ENCODE assay signal across 10 cellular contexts in genomic region chr11:102446606-102447005, GRCh38. TPM values are rescaled to one million over a fixed set of nuclear protein-coding genes. Genes with fewer than 3 reads are reported as not detected.
DNase-seq lines count a peak whose midpoint lies in the region; ATAC-seq, FAIRE-seq and TF ChIP-seq lines count a peak whose summit lies in the region.
"Had no signal": no experiment of that assay in that cellular context is flagged by ENCODE, and none has a peak within 500 bp of the region (broad histone marks: within the 10 kb centered on the region; RNA-seq: fewer than 3 reads in every experiment).

No MANE protein-coding gene starts in this region.

- H3K27me3 ChIP-seq in CD8-positive, alpha-beta T cell (ENCODE audit: insufficient read depth, low read length) = no peaks in the 10 kb centered on the region
- H3K27me3 ChIP-seq in Loucy (ENCODE audit: insufficient read depth, low read length, poor library complexity, severe bottlenecking) (no peaks in the 10 kb centered on the region), GM12878 (replicated peaks in 1 of 2; ENCODE audit: control insufficient read depth in 2 of 2, insufficient read depth in 2 of 2, low read length in 1 of 2) (no peaks in the 10 kb centered on the region), mesenchymal stem cell (ENCODE audit: control insufficient read depth in 1 of 2, insufficient read depth in 1 of 2, low read length in 2 of 2) (no peaks in the 10 kb centered on the region), small intestine (ENCODE audit: control insufficient read depth in 2 of 2, insufficient read depth in 2 of 2, low read length in 2 of 2) (no peaks in the 10 kb centered on the region)
- H3K27me3 ChIP-seq: Peyer's patch had no signal

- no peak for TF ChIP-seq RAD21 in GM12878 (IDR thresholded peaks at IDR 0.05; ENCODE audit: insufficient read depth, low read depth, low read length)

- H3K36me3 Mint-ChIP-seq in CD8-positive, alpha-beta T cell = peaks cover 75% of the 10 kb centered on the region

- peaks cover 99% of the 10 kb centered on the region for H3K79me2 ChIP-seq in Loucy (ENCODE audit: insufficient read depth, low read length)
- H3K79me2 ChIP-seq in GM12878 (ENCODE audit: control insufficient read depth, insufficient read depth, low read length) = peaks cover 70% of the 10 kb centered on the region

- no peaks in the 10 kb centered on the region for H3K9me3 ChIP-seq in CD8-positive, alpha-beta T cell (ENCODE audit: low read length)
- H3K9me3 ChIP-seq in Loucy (ENCODE audit: insufficient read depth, low read depth, low read length) = no peaks in the 10 kb centered on the region
- H3K9me3 ChIP-seq in GM12878 (replicated peaks; ENCODE audit: control insufficient read depth, insufficient read depth, low read length) = peaks cover 2% of the 10 kb centered on the region
- no peaks in the 10 kb centered on the region for H3K9me3 ChIP-seq in mesenchymal stem cell (ENCODE audit: control insufficient read depth, low read length)
- H3K9me3 ChIP-seq in small intestine (ENCODE audit: control insufficient read depth, low read depth) = no peaks in the 10 kb centered on the region
- H3K9me3 ChIP-seq: Peyer's patch had no signal

- no peak overlapping the region for H2AFZ ChIP-seq in Loucy (ENCODE audit: low read length)
- H2AFZ ChIP-seq in GM12878 (ENCODE audit: control insufficient read depth, low read depth, low read length) = no peak overlapping the region
- H2AFZ ChIP-seq in mesenchymal stem cell (ENCODE audit: low read depth, low read length) = no peak overlapping the region

- peak overlapping the region; percentile 96 for H3K4me2 ChIP-seq in Loucy (ENCODE audit: low read depth, low read length, poor library complexity, severe bottlenecking)
- peak overlapping the region; percentile 20; the same call in 1 of the 2 replicates for H3K4me2 ChIP-seq in GM12878 (ENCODE audit: control insufficient read depth, insufficient read depth)
- no peak overlapping the region for H3K4me2 ChIP-seq in mesenchymal stem cell (ENCODE audit: low read length, poor library complexity, severe bottlenecking)

- SMC1A ChIA-PET in GM12878 (lab: Charles Lee; ENCODE audit: uncharacterized antibody, unreplicated experiment) = interaction anchor here (0.8 to 3.0 kb wide), 13 partner anchors 12 to 167 kb away, joined by 3 to 25 read pairs (median 5); no protein-coding TSS in a partner anchor

- no peak overlapping the region for H3K27ac ChIP-seq in CD8-positive, alpha-beta T cell (ENCODE audit: low read depth, low read length)
- no peak overlapping the region for H3K27ac ChIP-seq in GM12878 (ENCODE audit: control insufficient read depth, insufficient read depth)
- peak overlapping the region; percentile 92 for H3K27ac ChIP-seq in mesenchymal stem cell (ENCODE audit: low read length, poor library complexity, severe bottlenecking)
- no peak overlapping the region for H3K27ac ChIP-seq in small intestine (ENCODE audit: low read depth in 1 of 2, low read length in 1 of 2)
- H3K27ac ChIP-seq: coronary artery, Peyer's patch had no signal

- H3K4me3 ChIP-seq in CD8-positive, alpha-beta T cell (ENCODE audit: low read depth, low read length) = no peak overlapping the region
- H3K4me3 ChIP-seq in Loucy (ENCODE audit: low read length, poor library complexity, severe bottlenecking) (peak overlapping the region; percentile 96), GM12878 (no peak overlapping the region), mesenchymal stem cell (ENCODE audit: insufficient read depth in 1 of 2, low read depth in 1 of 2, low read length in 2 of 2) (no peak overlapping the region), small intestine (ENCODE audit: low read depth in 1 of 2, low read length in 2 of 2) (no peak overlapping the region)
- H3K4me3 ChIP-seq: coronary artery, Peyer's patch had no signal

- CTCF ChIA-PET in CD8-positive, alpha-beta T cell (lab: Charles Lee) = interaction anchor here (1.2 to 4.0 kb wide), 3 partner anchors 49 to 57 kb away, joined by 4 to 11 read pairs (median 5); no protein-coding TSS in a partner anchor
- CTCF ChIA-PET in GM12878 (lab: Yijun Ruan, JAX) = interaction anchor here (0.9 to 7.4 kb wide), 9 partner anchors 14 to 167 kb away, joined by 3 to 95 read pairs (median 6); no protein-coding TSS in a partner anchor

- H4K8ac ChIP-seq in mesenchymal stem cell (ENCODE audit: low read length) = no peak overlapping the region

- FAIRE-seq in GM12878 (lab: Jason Lieb, UNC) (no peak), small intestine (lab: Jason Lieb, UNC) (no peak)

- no peak overlapping the region for H2BK15ac ChIP-seq in mesenchymal stem cell (ENCODE audit: low read depth, poor library complexity, severe bottlenecking)

- H2BK120ac ChIP-seq in mesenchymal stem cell (ENCODE audit: low read depth, low read length) = no peak overlapping the region

- in situ Hi-C loops in GM12878 (cut with MboI) = no loop called here

- no peaks in the 10 kb centered on the region for H3K9me2 ChIP-seq in Loucy (replicated peaks; ENCODE audit: low read depth, low read length)

- peaks cover 6% of the 10 kb centered on the region for H3K9me3 Mint-ChIP-seq in CD8-positive, alpha-beta T cell

- no peak for TF ChIP-seq POLR2A in GM12878 (IDR thresholded peaks at IDR 0.05; ENCODE audit: low read depth, low read length)

- BruUV-seq in GM12878 (replicated peaks; lab: Mats Ljungman, UMichigan) = no TSS peak

- H3K79me1 ChIP-seq in mesenchymal stem cell (replicated peaks; ENCODE audit: low read length, poor library complexity, severe bottlenecking) = peaks cover 4% of the 10 kb centered on the region

- peaks cover 49% of the 10 kb centered on the region for H3K4me1 ChIP-seq in CD8-positive, alpha-beta T cell (ENCODE audit: insufficient read depth, low read length)
- peaks cover 59% of the 10 kb centered on the region for H3K4me1 ChIP-seq in Loucy (ENCODE audit: insufficient read depth, low read length, poor library complexity, severe bottlenecking)
- H3K4me1 ChIP-seq in GM12878 (ENCODE audit: control insufficient read depth, insufficient read depth, low read length) = 0 out of 2 replicates have a peak, but pooled peaks cover 6% of the 10 kb centered on the region
- peaks cover 2% of the 10 kb centered on the region for H3K4me1 ChIP-seq in mesenchymal stem cell (ENCODE audit: control insufficient read depth, insufficient read depth, low read depth, low read length)
- H3K4me1 ChIP-seq in small intestine (ENCODE audit: control insufficient read depth in 2 of 2, insufficient read depth in 1 of 2, low read depth in 1 of 2, low read length in 1 of 2) = peaks cover 3 to 8% of the 10 kb centered on the region in 2 donors

- H3K36me3 ChIP-seq in CD8-positive, alpha-beta T cell (ENCODE audit: insufficient read depth, low read length) = peaks cover 24% of the 10 kb centered on the region
- peaks cover 47% of the 10 kb centered on the region for H3K36me3 ChIP-seq in Loucy (ENCODE audit: insufficient read depth, low read length)
- H3K36me3 ChIP-seq in GM12878 (ENCODE audit: control insufficient read depth in 2 of 2, insufficient read depth in 2 of 2, low read length in 1 of 2) = peaks cover 0 to 19% of the 10 kb centered on the region in 2 experiments
- peaks cover 0 to 6% of the 10 kb centered on the region in 2 experiments for H3K36me3 ChIP-seq in mesenchymal stem cell (ENCODE audit: control insufficient read depth in 1 of 2, insufficient read depth in 2 of 2, low read depth in 1 of 2, low read length in 2 of 2)
- no peaks in the 10 kb centered on the region for H3K36me3 ChIP-seq in small intestine (ENCODE audit: control insufficient read depth in 2 of 2, insufficient read depth in 2 of 2, low read length in 2 of 2)

- H3K27ac Mint-ChIP-seq in CD8-positive, alpha-beta T cell = peak overlapping the region; percentile 83

- no peak overlapping the region for H4K91ac ChIP-seq in mesenchymal stem cell (ENCODE audit: low read length)

- H3K4ac ChIP-seq in mesenchymal stem cell (ENCODE audit: low read depth in 1 of 2, low read length in 2 of 2) = no peak overlapping the region

- H3K27me3 Mint-ChIP-seq in CD8-positive, alpha-beta T cell (ENCODE audit: low read depth) = no peaks in the 10 kb centered on the region

- POLR2A ChIA-PET in CD8-positive, alpha-beta T cell (lab: Charles Lee) = interaction anchor here (1.6 kb wide), 1 partner anchor 34 kb away, joined by 4 read pairs; no protein-coding TSS in a partner anchor
- POLR2A ChIA-PET in GM12878 (lab: Charles Lee) = interaction anchor here (1.3 to 1.7 kb wide), 2 partner anchors 30 to 130 kb away, joined by 3 to 5 read pairs; partner anchors contain the start of gene BIRC3

- H3F3A ChIP-seq in Loucy (ENCODE audit: low read depth) = no peaks in the 10 kb centered on the region

- no peak overlapping the region for H2BK12ac ChIP-seq in mesenchymal stem cell (ENCODE audit: low read length in 2 of 2)

- H4K20me1 ChIP-seq in Loucy (ENCODE audit: insufficient read depth, low read length, poor library complexity, severe bottlenecking) (peaks cover 76% of the 10 kb centered on the region), GM12878 (ENCODE audit: control insufficient read depth, insufficient read depth) (no peaks in the 10 kb centered on the region)

- intact Hi-C loops in CD8-positive, alpha-beta T cell (cut with DNase I, micrococcal nuclease) = loop anchor here in 1 of 2 experiments (1.0 kb wide), 1 partner anchor 8 kb away; no protein-coding TSS in a partner anchor
- intact Hi-C loops in GM12878 (cut with micrococcal nuclease; ENCODE audit: unreplicated experiment) = loop anchor here (2.0 to 5.0 kb wide), 2 partner anchors 16 to 166 kb away; no protein-coding TSS in a partner anchor

- ATAC-seq in CD8-positive, alpha-beta T cell = no peak
- ATAC-seq in GM12878 = no peak

- H3K4me3 Mint-ChIP-seq in CD8-positive, alpha-beta T cell = no peak overlapping the region

- no peak overlapping the region for H3K23ac ChIP-seq in mesenchymal stem cell (ENCODE audit: low read length in 2 of 2)

- H2BK5ac ChIP-seq in mesenchymal stem cell (ENCODE audit: low read depth, low read length, poor library complexity, severe bottlenecking) = no peak overlapping the region

- H3K9ac ChIP-seq in Loucy (ENCODE audit: low read depth, low read length, poor library complexity, severe bottlenecking) (peak overlapping the region; percentile 22), GM12878 (ENCODE audit: control insufficient read depth, insufficient read depth, low read length) (no peak overlapping the region), mesenchymal stem cell (ENCODE audit: low read length) (no peak overlapping the region)

- RAD21 ChIA-PET in GM12878 (lab: Charles Lee; ENCODE audit: unreplicated experiment) = interaction anchor here (1.2 to 1.7 kb wide), 6 partner anchors 16 to 167 kb away, joined by 3 to 11 read pairs (median 4); no protein-coding TSS in a partner anchor

- no peak for TF ChIP-seq EP300 in GM12878 (IDR thresholded peaks at IDR 0.05; ENCODE audit: borderline replicate concordance in 1 of 2, control insufficient read depth in 1 of 2, low read depth in 2 of 2, low read length in 2 of 2)

- no peak for TF ChIP-seq CTCF in CD8-positive, alpha-beta T cell (IDR thresholded peaks at IDR 0.05)
- TF ChIP-seq CTCF in Loucy (conservative IDR thresholded peaks at IDR 0.05; ENCODE audit: low read length) (no peak), GM12878 (IDR thresholded peaks at IDR 0.05 in 2 of 3, conservative IDR thresholded peaks at IDR 0.05 in 1 of 3; ENCODE audit: control insufficient read depth in 2 of 3, extremely low read depth in 1 of 3, insufficient read depth in 1 of 3, low read depth in 3 of 3, low read length in 3 of 3) (no peak)

- H2AK5ac ChIP-seq in mesenchymal stem cell (ENCODE audit: low read length, severe bottlenecking) = no peak overlapping the region

- peaks cover 90% of the 10 kb centered on the region for H3K4me1 Mint-ChIP-seq in CD8-positive, alpha-beta T cell (ENCODE audit: low read depth)

- H3K14ac ChIP-seq in mesenchymal stem cell (ENCODE audit: low read length in 2 of 2) = no peak overlapping the region

- WGBS in GM12878 (ENCODE audit: insufficient coverage, insufficient replicate concordance, low lambda C conversion rate, missing lambda C conversion rate) = 83% methylated on average over 3 of the region's 3 CpGs
- 0% methylated on average over 1 of the region's 3 CpGs for WGBS in mesenchymal stem cell
- WGBS in small intestine, 3 donors = 76 to 77% (median 77%) methylated on average over 3 of the region's 3 CpGs

- no peak for DNase-seq in CD8-positive, alpha-beta T cell
- DNase-seq in GM12878 (ENCODE audit: low read depth, low spot score) (no peak), mesenchymal stem cell (peak; percentile 74), D341Med (ENCODE audit: low spot score) (no peak), small intestine (no peak), NAMALWA (ENCODE audit: low spot score) (no peak)
- DNase-seq in stimulated activated CD4-positive, alpha-beta T cell treated with anti-CD3 and anti-CD28 coated beads, Interleukin-15, amount 100 ng/mL, for 24 hours = no peak
- DNase-seq: Peyer's patch had no signal

- no peak overlapping the region for H3K18ac ChIP-seq in mesenchymal stem cell (ENCODE audit: low read depth in 1 of 2, low read length in 2 of 2)

RNA-seq across cellular contexts. Expression of gene TMEM123, which starts 6.0 kb away (rescaled TPM):
- total RNA-seq in CD8-positive, alpha-beta T cell = 100 to 1,000 TPM; 320 to 330 TPM
- 122 and 125 TPM in 2 replicates for total RNA-seq in GM12878 (2013; cell fraction: nucleolus; rRNA removed)
- total RNA-seq in GM12878 (2014; rRNA removed) (90.4 and 104 TPM in 2 replicates), GM12878 (2014; rRNA removed; fragmentation: Illumina TruSeq; extraction: Trizol) (220 and 240 TPM in 2 replicates), GM12878 (2021) (124 and 146 TPM in 2 replicates)
- polyA plus RNA-seq in GM12878 (2011; ENCODE audit: low read depth) = 60.0 TPM
- polyA plus RNA-seq in GM12878 (2011; rRNA removed) (667 and 744 TPM in 2 replicates), GM12878 (2014; fragmentation: Illumina TruSeq; extraction: Trizol) (152 and 245 TPM in 2 replicates), GM12878 (2014; fragmentation: Nextera tagmentation; extraction: Ambion mirVana) (10 to 100 TPM; 35.1 to 48.8 TPM), GM12878 (2014; rRNA removed) (62.9 and 73.9 TPM in 2 replicates), GM12878 (2016; fragmentation: Nextera tagmentation; extraction: Ambion mirVana) (100 to 1,000 TPM; 122 to 124 TPM), small intestine (10 to 100 TPM in 2 of 3 donors, 1 to 10 TPM in 1; 5.1 to 64.4 (median 11.3) TPM)
- 89.5 and 235 TPM in 2 replicates for polyA plus RNA-seq in GM12878 (2011; cell fraction: cytosol; rRNA removed)
- polyA plus RNA-seq in GM12878 (2011; cell fraction: nucleus; rRNA removed) = 48.4 and 94.5 TPM in 2 replicates
- polyA plus RNA-seq in GM12878 (2012) = 77.6 and 83.1 TPM in 2 replicates
- polyA minus RNA-seq in GM12878 (2011; rRNA and poly(A)+ RNA removed) = 234 and 661 TPM in 2 replicates
- polyA minus RNA-seq in GM12878 (2011; cell fraction: cytosol; rRNA and poly(A)+ RNA removed) = 119 and 168 TPM in 2 replicates
- polyA minus RNA-seq in GM12878 (2011; cell fraction: nucleus; rRNA and poly(A)+ RNA removed) = 56.7 and 58.8 TPM in 2 replicates
- 88.9 TPM for polyA plus RNA-seq in mesenchymal stem cell (2013, experiment 1 of 2)
- 102 TPM for polyA plus RNA-seq in mesenchymal stem cell (2013, experiment 2 of 2)
